ENCODE assay signal across 12 cellular contexts in genomic region chr4:6676722-6677558, GRCh38. TPM values are rescaled to one million over a fixed set of nuclear protein-coding genes. Genes with fewer than 3 reads are reported as not detected.
A peak's percentile ranks its signal among the peaks of the same experiment; 100 is the strongest.
DNase-seq lines count a peak whose midpoint lies in the region; ATAC-seq, FAIRE-seq and TF ChIP-seq lines count a peak whose summit lies in the region.
"Had no signal": no experiment of that assay in that cellular context is flagged by ENCODE, and none has a peak within 500 bp of the region (broad histone marks: within the 10 kb centered on the region; RNA-seq: fewer than 3 reads in every experiment).

No MANE protein-coding gene starts in this region.

- H3K4me1 ChIP-seq in CD8-positive, alpha-beta T cell (ENCODE audit: insufficient read depth, low read length) = peaks cover 38% of the 10 kb centered on the region

- peaks cover 5% of the 10 kb centered on the region for H3K36me3 ChIP-seq in CD8-positive, alpha-beta T cell (ENCODE audit: insufficient read depth, low read length)

- H3K36me3 Mint-ChIP-seq in CD8-positive, alpha-beta T cell = peaks cover 62% of the 10 kb centered on the region
- peaks cover 60% of the 10 kb centered on the region for H3K36me3 Mint-ChIP-seq in activated naive CD8-positive, alpha-beta T cell treated with anti-CD3 and anti-CD28 coated beads, Interleukin-2, amount 50 U/mL, for 24 hours (ENCODE audit: low read depth)
- H3K36me3 Mint-ChIP-seq in natural killer cell treated with Interleukin-12 subunit alpha and Interleukin-12 subunit beta and Interleukin-15 and Interleukin-18, amount 100 ng/mL, for 72 hours = peaks cover 22% of the 10 kb centered on the region

- POLR2A ChIA-PET in CD8-positive, alpha-beta T cell (lab: Charles Lee) = interaction anchor here (0.6 to 6.4 kb wide), 7 partner anchors 12 to 72 kb away, joined by 3 to 155 read pairs (median 96); partner anchors contain the start of genes BLOC1S4, MRFAP1, MRFAP1L1 and S100P

- peaks cover 65% of the 10 kb centered on the region for H3K4me1 Mint-ChIP-seq in CD8-positive, alpha-beta T cell (ENCODE audit: low read depth)
- H3K4me1 Mint-ChIP-seq in activated naive CD8-positive, alpha-beta T cell treated with anti-CD3 and anti-CD28 coated beads, Interleukin-2, amount 50 U/mL, for 24 hours = peaks cover 50% of the 10 kb centered on the region
- H3K4me1 Mint-ChIP-seq in natural killer cell treated with Interleukin-12 subunit alpha and Interleukin-12 subunit beta and Interleukin-15 and Interleukin-18, amount 100 ng/mL, for 72 hours (ENCODE audit: low read depth in 2 of 2) = peaks cover 40 to 57% of the 10 kb centered on the region in 2 donors

- CTCF ChIA-PET in CD8-positive, alpha-beta T cell (lab: Charles Lee) = interaction anchor here (1.2 to 5.8 kb wide), 7 partner anchors 11 to 197 kb away, joined by 3 to 114 read pairs (median 53); partner anchors contain the start of genes BLOC1S4, MRFAP1L1 and S100P

- no peak for TF ChIP-seq CTCF in CD8-positive, alpha-beta T cell (IDR thresholded peaks at IDR 0.05)
- no peak for TF ChIP-seq CTCF in foreskin fibroblast (IDR thresholded peaks at IDR 0.05; ENCODE audit: low read depth, low read length)

- H3K27me3 ChIP-seq in CD8-positive, alpha-beta T cell (ENCODE audit: insufficient read depth, low read length) = no peaks in the 10 kb centered on the region

- peak; percentile 26 for FAIRE-seq in HTR-8/SVneo (lab: Jason Lieb, UNC)
- FAIRE-seq: islet of Langerhans had no signal

- H3K27ac Mint-ChIP-seq in CD8-positive, alpha-beta T cell = peak overlapping the region; percentile 99
- peak overlapping the region; percentile 98 for H3K27ac Mint-ChIP-seq in activated naive CD8-positive, alpha-beta T cell treated with anti-CD3 and anti-CD28 coated beads, Interleukin-2, amount 50 U/mL, for 24 hours
- H3K27ac Mint-ChIP-seq in natural killer cell treated with Interleukin-12 subunit alpha and Interleukin-12 subunit beta and Interleukin-15 and Interleukin-18, amount 100 ng/mL, for 72 hours = peak overlapping the region; percentile 95 to 98

- no peak for DNase-seq in CD8-positive, alpha-beta T cell
- DNase-seq in HTR-8/SVneo (ENCODE audit: insufficient read length, low spot score) (no peak), foreskin fibroblast (no peak), NAMALWA (ENCODE audit: low spot score) (no peak)
- DNase-seq in activated naive CD8-positive, alpha-beta T cell treated with anti-CD3 and anti-CD28 coated beads, Interleukin-2, amount 50 U/mL, for 24 hours = no peak
- DNase-seq in natural killer cell treated with Interleukin-12 subunit alpha and Interleukin-12 subunit beta and Interleukin-15 and Interleukin-18, amount 100 ng/mL, for 72 hours (ENCODE audit: low spot score) = no peak
- DNase-seq in stimulated activated naive CD4-positive, alpha-beta T cell treated with Interleukin-2 at 50 U/mL for 16 hours (lab: John Stamatoyannopoulos, UW) = no peak
- DNase-seq: HCEC 1CT, NCI-H1048, OCI-M1 had no signal

- H3K4me3 ChIP-seq in CD8-positive, alpha-beta T cell (ENCODE audit: low read depth, low read length) = peak overlapping the region; percentile 92
- H3K4me3 ChIP-seq in foreskin fibroblast (ENCODE audit: low read depth in 1 of 2, low read length in 2 of 2) = no peak overlapping the region

- peak overlapping the region; percentile 99 for H3K4me3 Mint-ChIP-seq in CD8-positive, alpha-beta T cell
- peak overlapping the region; percentile 92 for H3K4me3 Mint-ChIP-seq in activated naive CD8-positive, alpha-beta T cell treated with anti-CD3 and anti-CD28 coated beads, Interleukin-2, amount 50 U/mL, for 24 hours
- H3K4me3 Mint-ChIP-seq in natural killer cell treated with Interleukin-12 subunit alpha and Interleukin-12 subunit beta and Interleukin-15 and Interleukin-18, amount 100 ng/mL, for 72 hours = peak overlapping the region; percentile 94

- intact Hi-C loops in CD8-positive, alpha-beta T cell (cut with DNase I, micrococcal nuclease) = no loop called here

- ATAC-seq in CD8-positive, alpha-beta T cell = no peak
- no peak for ATAC-seq in activated naive CD8-positive, alpha-beta T cell treated with anti-CD3 and anti-CD28 coated beads, Interleukin-2, amount 50 U/mL, for 24 hours
- ATAC-seq in natural killer cell treated with Interleukin-12 subunit alpha and Interleukin-12 subunit beta and Interleukin-15 and Interleukin-18, amount 100 ng/mL, for 72 hours = no peak
- ATAC-seq in HG03432 (IDR thresholded peaks at IDR 0.05; ENCODE audit: unreplicated experiment) = no peak

- H3K9me3 ChIP-seq in CD8-positive, alpha-beta T cell (ENCODE audit: low read length) = no peaks in the 10 kb centered on the region

- H3K9me3 Mint-ChIP-seq in CD8-positive, alpha-beta T cell = peaks cover 5% of the 10 kb centered on the region
- H3K9me3 Mint-ChIP-seq in activated naive CD8-positive, alpha-beta T cell treated with anti-CD3 and anti-CD28 coated beads, Interleukin-2, amount 50 U/mL, for 24 hours = no peaks in the 10 kb centered on the region
- H3K9me3 Mint-ChIP-seq in natural killer cell treated with Interleukin-12 subunit alpha and Interleukin-12 subunit beta and Interleukin-15 and Interleukin-18, amount 100 ng/mL, for 72 hours = no peaks in the 10 kb centered on the region

- no peak overlapping the region for H3K27ac ChIP-seq in CD8-positive, alpha-beta T cell (ENCODE audit: low read depth, low read length)

- H3K27me3 Mint-ChIP-seq in CD8-positive, alpha-beta T cell (ENCODE audit: low read depth) = no peaks in the 10 kb centered on the region
- no peaks in the 10 kb centered on the region for H3K27me3 Mint-ChIP-seq in activated naive CD8-positive, alpha-beta T cell treated with anti-CD3 and anti-CD28 coated beads, Interleukin-2, amount 50 U/mL, for 24 hours
- H3K27me3 Mint-ChIP-seq in natural killer cell treated with Interleukin-12 subunit alpha and Interleukin-12 subunit beta and Interleukin-15 and Interleukin-18, amount 100 ng/mL, for 72 hours = no peaks in the 10 kb centered on the region

RNA-seq across cellular contexts. Expression of gene S100P, which starts 16.7 kb away (rescaled TPM):
- total RNA-seq in CD8-positive, alpha-beta T cell = 1 to 10 TPM; 1.1 to 1.5 TPM
- 1 to 10 TPM; 4.5 to 5.1 TPM for total RNA-seq in natural killer cell treated with Interleukin-12 subunit alpha and Interleukin-12 subunit beta and Interleukin-15 and Interleukin-18, amount 100 ng/mL, for 72 hours

RNA-seq across cellular contexts. Expression of gene MRFAP1L1, which starts 32.7 kb away (rescaled TPM):
- 10 to 100 TPM; 27.5 to 30.0 TPM for total RNA-seq in CD8-positive, alpha-beta T cell
- total RNA-seq in natural killer cell treated with Interleukin-12 subunit alpha and Interleukin-12 subunit beta and Interleukin-15 and Interleukin-18, amount 100 ng/mL, for 72 hours = 10 to 100 TPM; 44.0 to 55.1 TPM

RNA-seq across cellular contexts. Expression of gene MRFAP1, which starts 36.5 kb away (rescaled TPM):
- total RNA-seq in CD8-positive, alpha-beta T cell = 100 to 1,000 TPM; 177 to 183 TPM
- total RNA-seq in natural killer cell treated with Interleukin-12 subunit alpha and Interleukin-12 subunit beta and Interleukin-15 and Interleukin-18, amount 100 ng/mL, for 72 hours = 100 to 1,000 TPM; 102 to 123 TPM

RNA-seq across cellular contexts. Expression of gene BLOC1S4, which starts 39.0 kb away (rescaled TPM):
- 10 to 100 TPM; 29.7 to 30.7 TPM for total RNA-seq in CD8-positive, alpha-beta T cell
- 10 to 100 TPM; 15.9 to 16.7 TPM for total RNA-seq in natural killer cell treated with Interleukin-12 subunit alpha and Interleukin-12 subunit beta and Interleukin-15 and Interleukin-18, amount 100 ng/mL, for 72 hours
